In the genomic region with DNA sequence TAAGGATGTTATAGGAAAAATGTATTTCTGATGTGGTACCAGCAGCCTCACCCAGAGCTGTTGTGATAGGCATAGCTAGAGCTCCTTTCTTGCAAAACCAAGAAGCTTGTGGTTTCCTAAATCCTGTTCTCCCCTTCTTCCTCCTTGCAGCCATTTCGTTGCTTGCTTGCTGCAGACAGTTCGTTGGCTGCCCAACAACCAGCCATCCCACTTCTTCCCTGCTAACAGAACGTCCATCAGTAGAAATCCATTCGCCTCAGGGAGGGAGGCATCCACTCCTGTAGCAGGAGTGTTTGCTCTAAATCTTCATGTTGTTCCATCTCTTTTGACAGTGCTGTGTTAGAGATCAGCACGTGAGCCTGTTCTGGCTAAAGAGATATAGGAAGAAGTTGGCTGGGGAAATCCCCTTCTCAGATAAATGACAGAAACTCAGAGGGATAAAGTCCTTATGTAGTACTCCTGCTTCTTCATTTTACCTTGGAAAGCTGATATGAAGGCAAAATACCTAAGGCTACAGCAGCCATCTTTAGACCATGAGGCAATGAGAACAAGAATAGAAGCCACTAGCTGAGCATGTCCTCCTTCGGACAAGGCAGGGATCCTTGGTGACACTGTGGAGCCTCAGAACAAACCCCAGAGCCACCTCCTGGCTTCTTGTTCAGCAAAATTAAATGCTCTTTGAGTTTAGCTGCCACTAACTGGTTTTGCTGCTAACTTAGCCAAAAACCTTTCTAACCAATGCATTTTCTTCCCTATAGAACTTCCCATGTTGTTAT, we compare ENCODE assay signal across 14 cellular contexts.
A peak's percentile ranks its signal among the peaks of the same experiment; 100 is the strongest.
DNase-seq lines count a peak whose midpoint lies in the region; ATAC-seq and TF ChIP-seq lines count a peak whose summit lies in the region.
"Had no signal": no experiment of that assay in that cellular context is flagged by ENCODE, and none has a peak within 500 bp of the region (broad histone marks: within the 10 kb centered on the region; RNA-seq: fewer than 3 reads in every experiment).

No MANE protein-coding gene starts in this region.

- H3K9me3 Mint-ChIP-seq in activated B cell treated with CpG ODN at 0.5 μM for 24 hours (no peaks in the 10 kb centered on the region), endothelial cell (ENCODE audit: unreplicated experiment) (no peaks in the 10 kb centered on the region)

- H3K27ac Mint-ChIP-seq in activated B cell treated with CpG ODN at 0.5 μM for 24 hours = no peak overlapping the region
- no peak overlapping the region for H3K27ac Mint-ChIP-seq in endothelial cell (ENCODE audit: unreplicated experiment)

- H3K36me3 Mint-ChIP-seq in activated B cell treated with CpG ODN at 0.5 μM for 24 hours (ENCODE audit: low read depth) = no peaks in the 10 kb centered on the region
- H3K36me3 Mint-ChIP-seq in endothelial cell (ENCODE audit: low read depth, unreplicated experiment) = no peaks in the 10 kb centered on the region

- H3K4me2 ChIP-seq in BLaER1 treated with 17β-estradiol and CSF1 and Interleukin-3, amounts not matched to agents 10 nM and 100 nM = peak overlapping the region; percentile 54 to 84 (median 67)
- H3K4me2 ChIP-seq: KMS-11 had no signal

- CTCF ChIA-PET in activated B cell treated with CpG ODN at 0.5 μM for 24 hours (lab: Charles Lee) = interaction anchor here (0.9 kb wide), 1 partner anchor 44 kb away, joined by 3 read pairs; no protein-coding TSS in a partner anchor

- H3K27me3 Mint-ChIP-seq in activated B cell treated with CpG ODN at 0.5 μM for 24 hours = no peaks in the 10 kb centered on the region
- peaks cover 2% of the 10 kb centered on the region for H3K27me3 Mint-ChIP-seq in endothelial cell (ENCODE audit: unreplicated experiment)

- H3K27ac ChIP-seq in BLaER1 treated with 17β-estradiol and CSF1 and Interleukin-3, amounts not matched to agents 10 nM and 100 nM = peak overlapping the region; percentile 17 to 96 (median 85)
- H3K27ac ChIP-seq in HL-60 (replicated peaks) = peak overlapping the region; percentile 99
- H3K27ac ChIP-seq: C4-2B, KMS-11 had no signal

- no peaks in the 10 kb centered on the region; a peak in 1 of 22 replicates for H3K36me3 ChIP-seq in BLaER1 treated with 17β-estradiol and CSF1 and Interleukin-3, amounts not matched to agents 10 nM and 100 nM

- intact Hi-C loops in activated B cell treated with CpG ODN at 0.5 μM for 24 hours (cut with micrococcal nuclease) = no loop called here

- peaks cover 0 to 22% (median 0%) of the 10 kb centered on the region in 11 experiments; a peak in 6 of 22 replicates for H3K9me3 ChIP-seq in BLaER1 treated with 17β-estradiol and CSF1 and Interleukin-3, amounts not matched to agents 10 nM and 100 nM (replicated peaks in 1 of 11)

- no peak overlapping the region for H3K4me3 ChIP-seq in BLaER1 treated with 17β-estradiol and CSF1 and Interleukin-3, amounts not matched to agents 10 nM and 100 nM
- H3K4me3 ChIP-seq in HL-60 (replicated peaks; ENCODE audit: insufficient read depth, low read length) = no peak overlapping the region

- H3K4me1 Mint-ChIP-seq in activated B cell treated with CpG ODN at 0.5 μM for 24 hours = peaks cover 58% of the 10 kb centered on the region
- no peaks in the 10 kb centered on the region for H3K4me1 Mint-ChIP-seq in endothelial cell (ENCODE audit: unreplicated experiment)

- H3K27me3 ChIP-seq in BLaER1 treated with 17β-estradiol and CSF1 and Interleukin-3, amounts not matched to agents 10 nM and 100 nM = no peaks in the 10 kb centered on the region
- no peaks in the 10 kb centered on the region for H3K27me3 ChIP-seq in HL-60 (ENCODE audit: insufficient read depth, poor library complexity, severe bottlenecking)

- H3K4me1 ChIP-seq in BLaER1 treated with 17β-estradiol and CSF1 and Interleukin-3, amounts not matched to agents 10 nM and 100 nM = peaks cover 26 to 98% (median 68%) of the 10 kb centered on the region in 10 experiments

- POLR2A ChIA-PET in activated B cell treated with CpG ODN at 0.5 μM for 24 hours (lab: Charles Lee) = no interaction called here

- peak; percentile 35 for ATAC-seq in activated B cell treated with CpG ODN at 0.5 μM for 24 hours (ENCODE audit: low read depth)
- no peak for ATAC-seq in HG03378 (IDR thresholded peaks at IDR 0.05; ENCODE audit: unreplicated experiment)

- peak in 1 of 2 experiments; percentile 80 for DNase-seq in HL-60 (ENCODE audit: low read depth in 1 of 2, low spot score in 1 of 2)
- DNase-seq in activated B cell treated with CpG ODN at 0.5 μM for 24 hours = no peak
- DNase-seq in myocyte (ENCODE audit: low read depth) = peak; percentile 21
- no peak for DNase-seq in endothelial cell (ENCODE audit: low spot score)
- no peak for DNase-seq in HuH-7.5 (ENCODE audit: low spot score)
- DNase-seq in foreskin melanocyte = no peak
- DNase-seq: activated CD4-positive, alpha-beta T cell treated with anti-CD3 and anti-CD28 coated beads, Interleukin-2, amount 50 U/mL, for 48 hours; dermis blood vessel endothelial cell; HCEC 1CT; NCI-H446 treated with DMSO at 0.1 percent for 48 hours had no signal

- no peaks in the 10 kb centered on the region for H4K20me1 ChIP-seq in BLaER1 treated with 17β-estradiol and CSF1 and Interleukin-3, amounts not matched to agents 10 nM and 100 nM

- TF ChIP-seq CTCF in HL-60 (IDR thresholded peaks at IDR 0.05; ENCODE audit: insufficient read depth, low read length) (no peak), activated B cell treated with CpG ODN at 0.5 μM for 24 hours (IDR thresholded peaks at IDR 0.05) (no peak), endothelial cell (IDR thresholded peaks at IDR 0.05; ENCODE audit: unreplicated experiment) (no peak)

- H3K9ac ChIP-seq in BLaER1 treated with 17β-estradiol and CSF1 and Interleukin-3, amounts not matched to agents 10 nM and 100 nM = peak overlapping the region in 10 of 11 experiments; percentile 1 to 77 (median 64); a peak in 17 of 22 replicates
- H3K9ac ChIP-seq: KMS-11 had no signal

- H3K4me3 Mint-ChIP-seq in activated B cell treated with CpG ODN at 0.5 μM for 24 hours = peak overlapping the region; percentile 75
- no peak overlapping the region for H3K4me3 Mint-ChIP-seq in endothelial cell (ENCODE audit: unreplicated experiment)
